ENCODE assay signal across 8 cellular contexts in the genomic region with DNA sequence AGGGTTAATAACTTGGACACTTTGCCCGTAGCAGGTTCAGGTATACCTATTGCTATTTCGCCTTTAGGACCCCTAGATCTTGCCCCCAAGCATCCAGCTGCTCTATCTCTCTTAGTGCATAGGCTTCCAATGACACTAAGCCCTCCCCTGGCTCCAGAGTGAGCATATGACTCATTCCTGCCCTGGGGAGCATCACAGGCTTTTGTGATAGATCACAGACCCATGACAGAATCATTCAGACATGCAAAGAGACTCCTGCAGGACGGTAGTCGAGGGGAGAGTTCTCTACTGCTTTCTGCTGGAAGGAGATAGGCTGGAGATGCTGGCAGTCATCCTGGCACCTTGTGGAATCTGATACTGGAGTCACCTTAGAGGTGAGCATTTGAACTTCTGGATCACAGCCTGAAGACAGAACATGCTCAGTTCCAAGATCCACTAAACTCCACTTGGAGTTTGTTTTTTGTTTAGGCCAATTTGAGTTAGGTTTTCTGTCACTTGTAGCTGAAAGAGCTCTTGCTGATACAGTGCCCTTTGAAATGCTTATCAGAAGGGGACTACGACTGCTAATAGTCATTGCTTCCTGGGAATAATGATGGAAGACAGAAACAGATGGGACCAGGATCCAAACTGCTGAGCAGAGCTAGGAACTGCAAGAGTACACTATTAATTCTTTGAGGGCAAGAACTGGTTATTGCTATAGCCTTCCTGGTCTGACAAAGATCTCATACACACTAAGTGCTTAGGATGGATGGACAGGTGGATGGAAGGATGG.
DNase-seq lines count a peak whose midpoint lies in the region; ATAC-seq lines count a peak whose summit lies in the region.

No MANE protein-coding gene starts in this region.

- no peak overlapping the region for H3K27ac Mint-ChIP-seq in activated naive CD4-positive, alpha-beta T cell treated with anti-CD3 and anti-CD28 coated beads, Interleukin-2, amount 10 ng/mL, durations not matched to agents 7 days and 5 days

- no peaks in the 10 kb centered on the region for H3K9me3 Mint-ChIP-seq in activated naive CD4-positive, alpha-beta T cell treated with anti-CD3 and anti-CD28 coated beads, Interleukin-2, amount 10 ng/mL, durations not matched to agents 7 days and 5 days

- H3K4me3 Mint-ChIP-seq in activated naive CD4-positive, alpha-beta T cell treated with anti-CD3 and anti-CD28 coated beads, Interleukin-2, amount 10 ng/mL, durations not matched to agents 7 days and 5 days: no peak overlapping the region

- CTCF ChIA-PET in activated naive CD4-positive, alpha-beta T cell treated with anti-CD3 and anti-CD28 coated beads, Interleukin-2, amount 10 ng/mL, durations not matched to agents 7 days and 5 days (lab: Charles Lee): interaction anchor here (1.1 to 2.3 kb wide), 2 partner anchors 11 to 50 kb away, joined by 3 to 6 read pairs; a partner anchor contains a TSS

- peak; percentile 77 for ATAC-seq in HG02588 (IDR thresholded peaks at IDR 0.05; ENCODE audit: unreplicated experiment)

- peaks cover 34% of the 10 kb centered on the region for H3K4me1 Mint-ChIP-seq in activated naive CD4-positive, alpha-beta T cell treated with anti-CD3 and anti-CD28 coated beads, Interleukin-2, amount 10 ng/mL, durations not matched to agents 7 days and 5 days

- no peaks in the 10 kb centered on the region for H3K27me3 Mint-ChIP-seq in activated naive CD4-positive, alpha-beta T cell treated with anti-CD3 and anti-CD28 coated beads, Interleukin-2, amount 10 ng/mL, durations not matched to agents 7 days and 5 days

- H3K36me3 Mint-ChIP-seq in activated naive CD4-positive, alpha-beta T cell treated with anti-CD3 and anti-CD28 coated beads, Interleukin-2, amount 10 ng/mL, durations not matched to agents 7 days and 5 days: peaks cover 31% of the 10 kb centered on the region

- DNase-seq in activated naive CD4-positive, alpha-beta T cell treated with Interleukin-2 at 50 U/mL for 16 hours: peak; percentile 45
- DNase-seq in activated naive CD4-positive, alpha-beta T cell treated with anti-CD3 and anti-CD28 coated beads, Interleukin-2, amount 10 ng/mL, durations not matched to agents 7 days and 5 days: no peak
- DNase-seq in NCI-H146 treated with DMSO at 0.1 percent for 48 hours (lab: John Stamatoyannopoulos, UW; ENCODE audit: unreplicated experiment): peak; percentile 48
- DNase-seq in activated T-helper 9 cell treated with anti-CD3 and anti-CD28 coated beads, Interleukin-2, amount 50 U/mL, for 16 hours (ENCODE audit: low read depth): peak; percentile 16
- DNase-seq in hepatic stellate cell (ENCODE audit: low spot score): peak; percentile 86
- peak; percentile 49 for DNase-seq in stimulated activated CD4-positive, alpha-beta T cell treated with anti-CD3 and anti-CD28 coated beads, Interleukin-2, amount 100 ng/mL, for 4 hours (ENCODE audit: low read depth)
- DNase-seq in pons (ENCODE audit: low spot score): no peak

Comparison
In these comparisons a context has a peak if more than half of its experiments do, and no peak if none do; other contexts are left out.
1. DNase-seq: peak in activated naive CD4-positive, alpha-beta T cell treated with Interleukin-2 at 50 U/mL for 16 hours (single experiment), NCI-H146 treated with DMSO at 0.1 percent for 48 hours (single experiment), activated T-helper 9 cell treated with anti-CD3 and anti-CD28 coated beads, Interleukin-2, amount 50 U/mL, for 16 hours (single experiment), hepatic stellate cell (single experiment) and stimulated activated CD4-positive, alpha-beta T cell treated with anti-CD3 and anti-CD28 coated beads, Interleukin-2, amount 100 ng/mL, for 4 hours (single experiment); none in activated naive CD4-positive, alpha-beta T cell treated with anti-CD3 and anti-CD28 coated beads, Interleukin-2, amount 10 ng/mL, durations not matched to agents 7 days and 5 days (single experiment) and pons (single experiment).